8 cellular contexts compared by ENCODE assay signal in the genomic region with DNA sequence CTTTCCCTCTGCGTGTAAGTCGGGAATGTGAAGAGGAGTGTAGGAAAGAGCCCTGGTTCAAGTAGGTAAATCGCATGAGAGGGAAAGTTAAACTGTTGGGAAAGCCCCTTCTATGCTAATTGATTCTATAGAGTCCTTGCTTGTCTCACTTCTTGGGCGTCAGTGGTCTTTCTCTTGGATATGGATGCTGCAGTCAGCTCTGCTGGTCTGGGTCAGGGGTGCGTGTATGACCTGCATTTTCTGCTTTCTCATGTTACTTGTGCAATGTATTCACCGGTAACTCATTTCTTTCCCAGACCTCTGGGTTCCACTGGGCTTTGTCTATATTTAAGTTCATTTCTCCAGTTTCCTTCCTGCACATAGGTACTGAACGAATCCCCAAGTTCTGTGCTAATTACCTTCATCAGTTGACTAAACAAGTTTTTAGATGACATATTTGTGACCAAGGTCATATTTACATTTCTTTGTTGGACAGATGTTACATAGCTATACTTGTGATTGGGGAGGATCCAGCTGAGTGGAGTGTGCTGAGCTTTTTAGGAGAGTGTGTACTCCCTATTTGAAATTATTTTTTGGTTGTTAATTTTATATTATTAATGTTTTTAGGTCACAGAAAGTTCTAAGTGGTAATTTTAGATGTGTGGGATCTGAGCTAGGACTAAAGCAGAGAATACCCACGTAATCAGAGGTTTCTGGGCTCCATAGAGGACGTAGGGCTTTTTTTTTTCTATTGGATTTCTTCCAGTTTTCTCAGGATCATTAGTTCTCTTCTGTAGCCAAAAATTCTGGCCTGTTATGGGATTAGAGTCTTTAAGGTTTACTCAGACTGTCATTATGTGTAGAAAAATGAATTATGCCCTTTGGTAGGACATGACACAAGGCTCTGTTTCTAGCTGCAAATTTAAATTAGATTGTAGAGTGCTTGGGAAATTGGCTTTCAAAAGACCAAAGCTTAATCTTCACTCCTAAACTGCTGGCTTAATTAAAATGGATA. TPM values are rescaled to one million over a fixed set of nuclear protein-coding genes. Genes with fewer than 3 reads are reported as not detected.
DNase-seq lines count a peak whose midpoint lies in the region; ATAC-seq and TF ChIP-seq lines count a peak whose summit lies in the region.

No MANE protein-coding gene starts in this region.

- TF ChIP-seq CTCF in WERI-Rb-1 (IDR thresholded peaks at IDR 0.05; ENCODE audit: low read depth, low read length) = no peak

- peak; percentile 49 for DNase-seq in EL
- peak; percentile 57 for DNase-seq in HuH-7.5 (ENCODE audit: low spot score)
- no peak for DNase-seq in WERI-Rb-1

- H3K9me3 ChIP-seq in WERI-Rb-1 (ENCODE audit: severe bottlenecking) = no peaks in the 10 kb centered on the region
- no peaks in the 10 kb centered on the region for H3K9me3 ChIP-seq in esophagus (ENCODE audit: control insufficient read depth in 2 of 2, insufficient read depth in 1 of 2, low read depth in 1 of 2, low read length in 1 of 2)
- no peaks in the 10 kb centered on the region for H3K9me3 ChIP-seq in neuron (ENCODE audit: low read length)

- H3K4me1 ChIP-seq in esophagus (ENCODE audit: control insufficient read depth in 2 of 2, insufficient read depth in 2 of 2, low read length in 1 of 2) (peaks cover 2 to 3% of the 10 kb centered on the region in 2 donors), neuron (ENCODE audit: insufficient read depth, low read length) (peaks cover 62% of the 10 kb centered on the region)

- H3K27me3 ChIP-seq in WERI-Rb-1 (ENCODE audit: insufficient read depth, low read depth, severe bottlenecking) (no peaks in the 10 kb centered on the region), esophagus (ENCODE audit: control insufficient read depth in 1 of 2, insufficient read depth in 2 of 2, low read length in 2 of 2) (no peaks in the 10 kb centered on the region), neuron (ENCODE audit: insufficient read depth, low read length) (no peaks in the 10 kb centered on the region)

- ATAC-seq in HG02870 (IDR thresholded peaks at IDR 0.05; ENCODE audit: unreplicated experiment) (no peak), HG02938 (IDR thresholded peaks at IDR 0.05; ENCODE audit: unreplicated experiment) (no peak), GM18870 (IDR thresholded peaks at IDR 0.05; ENCODE audit: unreplicated experiment) (no peak)

- no peak overlapping the region for H2AFZ ChIP-seq in neuron (ENCODE audit: low read depth, low read length)

- H3K4me3 ChIP-seq in WERI-Rb-1 (ENCODE audit: low read depth, low read length) (peak overlapping the region; percentile 78), esophagus (ENCODE audit: low read depth in 1 of 2, low read length in 2 of 2) (peak overlapping the region; percentile 70 to 88), neuron (ENCODE audit: low read length) (peak overlapping the region; percentile 94)

- H3K36me3 ChIP-seq in WERI-Rb-1 = peaks cover 37% of the 10 kb centered on the region
- H3K36me3 ChIP-seq in esophagus (ENCODE audit: control insufficient read depth in 2 of 2, insufficient read depth in 2 of 2, low read length in 1 of 2) = no peaks in the 10 kb centered on the region
- H3K36me3 ChIP-seq in neuron (ENCODE audit: insufficient read depth, low read length) = peaks cover 16% of the 10 kb centered on the region

- H3K27ac ChIP-seq in WERI-Rb-1 (peak overlapping the region; percentile 99), esophagus (ENCODE audit: low read depth in 2 of 2, low read length in 1 of 2) (peak overlapping the region; percentile 93 to 98)

- WGBS in esophagus, 2 donors = 0% methylated on average over 9 of the region's 9 CpGs

RNA-seq across cellular contexts. Expression of a gene that starts 1.6 kb away (rescaled TPM):
- polyA plus RNA-seq in esophagus = 10 to 100 TPM; 17.2 to 25.0 TPM

RNA-seq across cellular contexts. Expression of a gene that starts 36.2 kb away (rescaled TPM):
- 10 to 100 TPM; 21.2 to 24.7 TPM for polyA plus RNA-seq in esophagus
